10 cellular contexts compared by ENCODE assay signal in genomic region chr16:68289202-68289601, GRCh38. TPM values are rescaled to one million over a fixed set of nuclear protein-coding genes. Genes with fewer than 3 reads are reported as not detected.
DNase-seq lines count a peak whose midpoint lies in the region; ATAC-seq and TF ChIP-seq lines count a peak whose summit lies in the region.
"Had no signal": no experiment of that assay in that cellular context is flagged by ENCODE, and none has a peak within 500 bp of the region (broad histone marks: within the 10 kb centered on the region; RNA-seq: fewer than 3 reads in every experiment).

No MANE protein-coding gene starts in this region.

- peaks cover 86% of the 10 kb centered on the region for H3K4me1 ChIP-seq in CD4-positive, CD25-positive, alpha-beta regulatory T cell (ENCODE audit: control insufficient read depth, insufficient read depth, low read length, poor library complexity, severe bottlenecking)
- peaks cover 45 to 52% of the 10 kb centered on the region in 2 experiments for H3K4me1 ChIP-seq in neutrophil (ENCODE audit: control insufficient read depth in 1 of 2, insufficient read depth in 1 of 2, low read depth in 1 of 2, low read length in 1 of 2)

- H3K9me3 Mint-ChIP-seq in CD4-positive, CD25-positive, alpha-beta regulatory T cell, result no peaks in the 10 kb centered on the region
- no peaks in the 10 kb centered on the region for H3K9me3 Mint-ChIP-seq in activated T-helper 2 cell treated with anti-CD3 and anti-CD28 coated beads, Interferon-gamma antibody, Interleukin-2, Interleukin-4, amounts not matched to agents 10 μg/mL and 5 μg/mL and 100 μg/mL, durations not matched to agents 14 hours and 24 hours and 36 hours

- peak overlapping the region; percentile 58 to 85 (median 68) for H3K4me3 Mint-ChIP-seq in CD4-positive, CD25-positive, alpha-beta regulatory T cell
- peak overlapping the region; percentile 45 for H3K4me3 Mint-ChIP-seq in activated T-helper 2 cell treated with anti-CD3 and anti-CD28 coated beads, Interferon-gamma antibody, Interleukin-2, Interleukin-4, amounts not matched to agents 10 μg/mL and 5 μg/mL and 100 μg/mL, durations not matched to agents 14 hours and 24 hours and 36 hours (ENCODE audit: low read depth)

- no peaks in the 10 kb centered on the region for H3K27me3 Mint-ChIP-seq in CD4-positive, CD25-positive, alpha-beta regulatory T cell
- H3K27me3 Mint-ChIP-seq in activated T-helper 2 cell treated with anti-CD3 and anti-CD28 coated beads, Interferon-gamma antibody, Interleukin-2, Interleukin-4, amounts not matched to agents 10 μg/mL and 5 μg/mL and 100 μg/mL, durations not matched to agents 14 hours and 24 hours and 36 hours (ENCODE audit: low read depth), result no peaks in the 10 kb centered on the region

- H3K36me3 Mint-ChIP-seq in CD4-positive, CD25-positive, alpha-beta regulatory T cell, result peaks cover 51% of the 10 kb centered on the region
- H3K36me3 Mint-ChIP-seq in activated T-helper 2 cell treated with anti-CD3 and anti-CD28 coated beads, Interferon-gamma antibody, Interleukin-2, Interleukin-4, amounts not matched to agents 10 μg/mL and 5 μg/mL and 100 μg/mL, durations not matched to agents 14 hours and 24 hours and 36 hours (ENCODE audit: low read depth), result peaks cover 79% of the 10 kb centered on the region

- H3K9me3 ChIP-seq in CD4-positive, CD25-positive, alpha-beta regulatory T cell (ENCODE audit: control insufficient read depth in 2 of 2, low read length in 2 of 2), result no peaks in the 10 kb centered on the region
- no peaks in the 10 kb centered on the region for H3K9me3 ChIP-seq in neutrophil

- H3K4me1 Mint-ChIP-seq in CD4-positive, CD25-positive, alpha-beta regulatory T cell, result peaks cover 22 to 95% (median 72%) of the 10 kb centered on the region in 4 donors
- peaks cover 78% of the 10 kb centered on the region for H3K4me1 Mint-ChIP-seq in activated T-helper 2 cell treated with anti-CD3 and anti-CD28 coated beads, Interferon-gamma antibody, Interleukin-2, Interleukin-4, amounts not matched to agents 10 μg/mL and 5 μg/mL and 100 μg/mL, durations not matched to agents 14 hours and 24 hours and 36 hours (ENCODE audit: low read depth)

- H3K27ac ChIP-seq in CD4-positive, CD25-positive, alpha-beta regulatory T cell (ENCODE audit: insufficient read depth, low read length, poor library complexity, severe bottlenecking), result peak overlapping the region; percentile 74
- peak overlapping the region; percentile 13 for H3K27ac ChIP-seq in neutrophil
- H3K27ac ChIP-seq: SK-N-MC had no signal

- peak overlapping the region; percentile 61 for H3K4me3 ChIP-seq in CD4-positive, CD25-positive, alpha-beta regulatory T cell (ENCODE audit: low read depth, low read length)
- no peak overlapping the region for H3K4me3 ChIP-seq in neutrophil (ENCODE audit: low read depth in 1 of 2, low read length in 1 of 2)
- H3K4me3 ChIP-seq: SK-N-MC had no signal

- peaks cover 45% of the 10 kb centered on the region for H3K36me3 ChIP-seq in CD4-positive, CD25-positive, alpha-beta regulatory T cell (ENCODE audit: control insufficient read depth, insufficient read depth, low read length)
- peaks cover 19% of the 10 kb centered on the region for H3K36me3 ChIP-seq in neutrophil

- intact Hi-C loops in activated T-helper 2 cell treated with anti-CD3 and anti-CD28 coated beads, Interferon-gamma antibody, Interleukin-2, Interleukin-4, amounts not matched to agents 10 μg/mL and 5 μg/mL and 100 μg/mL, durations not matched to agents 14 hours and 24 hours and 36 hours (cut with micrococcal nuclease), result loop anchor here (1.0 to 10.0 kb wide), 6 partner anchors 19 to 204 kb away; partner anchors contain the start of genes NFATC3, PLA2G15, SLC7A6 and SLC7A6OS

- peak overlapping the region; percentile 89 to 99 (median 92) for H3K27ac Mint-ChIP-seq in CD4-positive, CD25-positive, alpha-beta regulatory T cell
- H3K27ac Mint-ChIP-seq in activated T-helper 2 cell treated with anti-CD3 and anti-CD28 coated beads, Interferon-gamma antibody, Interleukin-2, Interleukin-4, amounts not matched to agents 10 μg/mL and 5 μg/mL and 100 μg/mL, durations not matched to agents 14 hours and 24 hours and 36 hours, result peak overlapping the region; percentile 94

- no peaks in the 10 kb centered on the region for H3K27me3 ChIP-seq in CD4-positive, CD25-positive, alpha-beta regulatory T cell (ENCODE audit: control insufficient read depth, insufficient read depth, low read length)
- no peaks in the 10 kb centered on the region for H3K27me3 ChIP-seq in neutrophil

- ATAC-seq in CD4-positive, CD25-positive, alpha-beta regulatory T cell (ENCODE audit: low read depth in 2 of 2), result no peak
- ATAC-seq in GM21619 (IDR thresholded peaks at IDR 0.05; ENCODE audit: unreplicated experiment), result peak; percentile 3
- no peak for ATAC-seq in left lobe of liver
- ATAC-seq: left colon had no signal

- DNase-seq in CD4-positive, CD25-positive, alpha-beta regulatory T cell, result no peak
- DNase-seq in activated T-helper 2 cell treated with anti-CD3 and anti-CD28 coated beads, Interferon-gamma antibody, Interleukin-2, Interleukin-4, amounts not matched to agents 10 μg/mL and 5 μg/mL and 100 μg/mL, durations not matched to agents 14 hours and 24 hours and 36 hours (ENCODE audit: low spot score), result no peak
- DNase-seq in left lobe of liver (ENCODE audit: low spot score), result no peak
- no peak for DNase-seq in GM19238 (ENCODE audit: insufficient read length, low spot score)
- DNase-seq in amygdala (lab: John Stamatoyannopoulos, UW), result no peak
- no peak for DNase-seq in SIG-M5 (lab: John Stamatoyannopoulos, UW)
- DNase-seq: left colon had no signal

- no peak for TF ChIP-seq CTCF in neutrophil (IDR thresholded peaks at IDR 0.05)

RNA-seq across cellular contexts. Expression of gene SLC7A6OS, which starts 21.5 kb away (rescaled TPM):
- total RNA-seq in CD4-positive, CD25-positive, alpha-beta regulatory T cell, result 38.4 TPM
- 10 to 100 TPM; 23.7 to 28.0 (median 26.8) TPM for polyA plus RNA-seq in CD4-positive, CD25-positive, alpha-beta regulatory T cell
- total RNA-seq in activated T-helper 2 cell treated with anti-CD3 and anti-CD28 coated beads, Interferon-gamma antibody, Interleukin-2, Interleukin-4, amounts not matched to agents 10 μg/mL and 5 μg/mL and 100 μg/mL, durations not matched to agents 14 hours and 24 hours and 36 hours, result 24.7 and 26.7 TPM in 2 replicates
- 5.8 TPM for total RNA-seq in left lobe of liver

RNA-seq across cellular contexts. Expression of gene PRMT7, which starts 21.6 kb away (rescaled TPM):
- total RNA-seq in CD4-positive, CD25-positive, alpha-beta regulatory T cell, result 53.8 TPM
- 10 to 100 TPM; 32.4 to 34.8 (median 34.1) TPM for polyA plus RNA-seq in CD4-positive, CD25-positive, alpha-beta regulatory T cell
- total RNA-seq in activated T-helper 2 cell treated with anti-CD3 and anti-CD28 coated beads, Interferon-gamma antibody, Interleukin-2, Interleukin-4, amounts not matched to agents 10 μg/mL and 5 μg/mL and 100 μg/mL, durations not matched to agents 14 hours and 24 hours and 36 hours, result 80.5 and 90.7 TPM in 2 replicates
- 27.7 TPM for total RNA-seq in left lobe of liver

RNA-seq across cellular contexts. Expression of gene SLC7A6, which starts 24.9 kb away (rescaled TPM):
- total RNA-seq in CD4-positive, CD25-positive, alpha-beta regulatory T cell, result 141 TPM
- 10 to 100 TPM; 10.7 to 21.4 (median 17.4) TPM for polyA plus RNA-seq in CD4-positive, CD25-positive, alpha-beta regulatory T cell
- total RNA-seq in activated T-helper 2 cell treated with anti-CD3 and anti-CD28 coated beads, Interferon-gamma antibody, Interleukin-2, Interleukin-4, amounts not matched to agents 10 μg/mL and 5 μg/mL and 100 μg/mL, durations not matched to agents 14 hours and 24 hours and 36 hours, result 107 and 108 TPM in 2 replicates
- total RNA-seq in left lobe of liver, result 1.6 TPM

RNA-seq across cellular contexts. Expression of gene PLA2G15, which starts 44.0 kb away (rescaled TPM):
- 9.4 TPM for total RNA-seq in CD4-positive, CD25-positive, alpha-beta regulatory T cell
- polyA plus RNA-seq in CD4-positive, CD25-positive, alpha-beta regulatory T cell, result 10 to 100 TPM in 1 of 4 donors, 1 to 10 TPM in 3; 7.5 to 10.3 (median 8.8) TPM
- total RNA-seq in activated T-helper 2 cell treated with anti-CD3 and anti-CD28 coated beads, Interferon-gamma antibody, Interleukin-2, Interleukin-4, amounts not matched to agents 10 μg/mL and 5 μg/mL and 100 μg/mL, durations not matched to agents 14 hours and 24 hours and 36 hours, result 9.0 and 10.3 TPM in 2 replicates
- 12.5 TPM for total RNA-seq in left lobe of liver

RNA-seq across cellular contexts. Expression of gene ESRP2, which starts 53.3 kb away (rescaled TPM):
- not detected for total RNA-seq in CD4-positive, CD25-positive, alpha-beta regulatory T cell
- polyA plus RNA-seq in CD4-positive, CD25-positive, alpha-beta regulatory T cell, result under 1 TPM; 0.10 to 0.99 (median 0.33) TPM
- total RNA-seq in activated T-helper 2 cell treated with anti-CD3 and anti-CD28 coated beads, Interferon-gamma antibody, Interleukin-2, Interleukin-4, amounts not matched to agents 10 μg/mL and 5 μg/mL and 100 μg/mL, durations not matched to agents 14 hours and 24 hours and 36 hours, result 0.23 and 0.34 TPM in 2 replicates
- 78.9 TPM for total RNA-seq in left lobe of liver

Comparison
In these comparisons a context has a peak if more than half of its experiments do, and no peak if none do; other contexts are left out.
1. RNA of gene SLC7A6, which starts 24.9 kb away (total RNA-seq): 141 TPM in CD4-positive, CD25-positive, alpha-beta regulatory T cell (single experiment) and 107 to 108 TPM in activated T-helper 2 cell treated with anti-CD3 and anti-CD28 coated beads, Interferon-gamma antibody, Interleukin-2, Interleukin-4, amounts not matched to agents 10 μg/mL and 5 μg/mL and 100 μg/mL, durations not matched to agents 14 hours and 24 hours and 36 hours; 1.6 TPM in left lobe of liver (single experiment); every median in the first group is over 10 times any median in the second.